8 cellular contexts compared by ENCODE assay signal in genomic region chr2:205721057-205721767, GRCh38. TPM values are rescaled to one million over a fixed set of nuclear protein-coding genes. Genes with fewer than 3 reads are reported as not detected.
DNase-seq lines count a peak whose midpoint lies in the region; ATAC-seq and TF ChIP-seq lines count a peak whose summit lies in the region.
"Had no signal": no experiment of that assay in that cellular context is flagged by ENCODE, and none has a peak within 500 bp of the region (broad histone marks: within the 10 kb centered on the region; RNA-seq: fewer than 3 reads in every experiment).

No MANE protein-coding gene starts in this region.

- peaks cover 31% of the 10 kb centered on the region for H3K36me3 Mint-ChIP-seq in neural crest cell (ENCODE audit: low read depth)

- DNase-seq in GM06990 (ENCODE audit: extremely low read depth, insufficient read length) (no peak), brain microvascular endothelial cell (no peak), neural crest cell (ENCODE audit: low read depth, low spot score) (peak; percentile 42), NCI-H187 (lab: John Stamatoyannopoulos, UW) (no peak), NCI-H2107 (lab: John Stamatoyannopoulos, UW) (no peak)
- DNase-seq: NCI-H1092 treated with DMSO at 0.1 percent for 48 hours had no signal

- TF ChIP-seq CTCF in GM06990 (IDR thresholded peaks at IDR 0.05; ENCODE audit: insufficient read depth, low read length, poor library complexity, severe bottlenecking) (peak; percentile 47), brain microvascular endothelial cell (IDR thresholded peaks at IDR 0.05; ENCODE audit: low read depth, low read length, missing control alignments) (peak; percentile 72), neural crest cell (conservative IDR thresholded peaks at IDR 0.05) (peak; percentile 65)

- H3K27ac ChIP-seq in brain microvascular endothelial cell, result no peak overlapping the region

- ATAC-seq in HG03342 (IDR thresholded peaks at IDR 0.05; ENCODE audit: unreplicated experiment) (peak; percentile 58), HG03439 (IDR thresholded peaks at IDR 0.05; ENCODE audit: unreplicated experiment) (no peak)

- no peaks in the 10 kb centered on the region for H3K36me3 ChIP-seq in GM06990 (ENCODE audit: control insufficient read depth, insufficient read depth, low read length)
- peaks cover 13% of the 10 kb centered on the region for H3K36me3 ChIP-seq in brain microvascular endothelial cell (replicated peaks)

- peak overlapping the region; percentile 95 for H3K27ac Mint-ChIP-seq in neural crest cell (ENCODE audit: unreplicated experiment)

- no peaks in the 10 kb centered on the region for H3K9me3 Mint-ChIP-seq in neural crest cell

- H3K27me3 ChIP-seq in GM06990 (replicated peaks; ENCODE audit: control insufficient read depth, insufficient read depth, low read length) (no peaks in the 10 kb centered on the region), brain microvascular endothelial cell (replicated peaks) (no peaks in the 10 kb centered on the region)

- H3K4me3 Mint-ChIP-seq in neural crest cell, result peak overlapping the region; percentile 77

- peaks cover 86% of the 10 kb centered on the region for H3K4me1 Mint-ChIP-seq in neural crest cell

- peaks cover 4% of the 10 kb centered on the region for H3K27me3 Mint-ChIP-seq in neural crest cell (ENCODE audit: low read depth)

- H3K4me3 ChIP-seq in GM06990 (replicated peaks; ENCODE audit: low read depth, low read length) (no peak overlapping the region), brain microvascular endothelial cell (ENCODE audit: low read depth, low read length) (no peak overlapping the region)

- in situ Hi-C loops in brain microvascular endothelial cell (cut with HindIII; ENCODE audit: low pct_ligation_motif_present, low sequenced_read_pairs), result no loop called here

RNA-seq across cellular contexts. Expression of gene NRP2, which starts 38.9 kb away (rescaled TPM):
- total RNA-seq in neural crest cell, result 90.3 and 93.5 TPM in 2 replicates
